ENCODE assay signal across 26 cellular contexts in the genomic region with DNA sequence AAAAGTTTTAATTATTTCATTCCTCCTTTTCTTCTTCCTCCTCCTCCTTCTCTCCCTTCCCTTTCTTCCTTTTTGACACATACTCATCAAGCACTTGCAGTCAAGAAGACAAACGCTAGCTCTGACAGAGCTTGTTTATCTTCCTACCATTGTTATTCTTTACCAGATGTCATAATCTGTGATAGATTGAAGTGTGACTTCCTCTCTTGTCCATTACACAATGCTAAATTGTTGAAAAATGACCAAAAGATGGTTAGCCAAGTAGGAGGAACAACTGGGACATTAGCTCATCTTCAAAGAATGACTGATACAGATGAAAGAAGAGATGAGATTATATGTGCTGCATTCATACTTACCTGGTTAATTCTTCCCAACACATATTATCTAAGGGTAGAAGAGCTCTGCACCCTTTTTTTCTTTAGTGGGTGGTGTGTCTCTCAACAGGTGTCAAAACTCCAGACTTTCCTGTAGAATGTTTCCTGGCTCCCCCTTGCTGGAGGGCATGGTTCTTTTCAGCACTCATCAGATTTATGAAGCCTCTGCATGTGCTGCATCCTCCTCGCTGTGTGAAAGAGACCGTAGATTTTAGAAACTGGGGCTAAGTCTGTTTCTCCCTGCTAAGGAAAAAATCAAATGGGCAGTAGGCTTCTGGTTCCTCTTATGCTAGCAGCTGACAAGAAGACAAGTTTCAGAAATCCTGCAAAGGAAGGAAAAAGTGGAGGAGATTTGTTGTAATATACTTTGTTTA.
DNase-seq lines count a peak whose midpoint lies in the region; ATAC-seq, FAIRE-seq and TF ChIP-seq lines count a peak whose summit lies in the region.
"Had no signal": no experiment of that assay in that cellular context is flagged by ENCODE, and none has a peak within 500 bp of the region (broad histone marks: within the 10 kb centered on the region; RNA-seq: fewer than 3 reads in every experiment).

No MANE protein-coding gene starts in this region.

- peak in 1 of 2 experiments; percentile 9 for DNase-seq in A549 (ENCODE audit: low read depth in 1 of 2, low spot score in 1 of 2)
- DNase-seq in GM23338 (ENCODE audit: low spot score): no peak
- DNase-seq in dermis microvascular lymphatic vessel endothelial cell (ENCODE audit: low read depth in 2 of 2): peak; percentile 51 to 75
- peak; percentile 60 to 62 for DNase-seq in lung microvascular endothelial cell (ENCODE audit: low read depth in 2 of 2)
- DNase-seq in LoVo (ENCODE audit: low spot score): no peak
- no peak for DNase-seq in stimulated activated CD4-positive, alpha-beta T cell treated with anti-CD3 and anti-CD28 coated beads, Interleukin-12 subunit alpha, Interleukin-12 subunit beta, amount 100 ng/mL, for 4 hours
- DNase-seq in stomach: no peak
- DNase-seq: activated CD4-positive, alpha-beta memory T cell treated with anti-CD3 and anti-CD28 coated beads for 36 hours; activated naive CD4-positive, alpha-beta T cell treated with anti-CD3 and anti-CD28 coated beads for 36 hours; activated T-cell treated with anti-CD3 and anti-CD28 coated beads, Interleukin-2, amount 50 U/mL, for 1 hour; aorta; DMS79; heart right ventricle; NCI-H2081; NCI-H524 treated with DMSO at 0.1 percent for 48 hours; SHP77; stimulated activated CD4-positive, alpha-beta T cell treated with anti-CD3 and anti-CD28 coated beads, Interleukin-15, amount 100 ng/mL, for 24 hours; stimulated activated naive B cell treated with anti-CD40 and anti-IgM and Interleukin-4, amounts not matched to agents 10 μg/mL and 1 μg/mL and 100 μg/mL, for 72 hours; T-helper 2 cell; transverse colon; WERI-Rb-1 had no signal

- H3K36me3 ChIP-seq in GM23338 (ENCODE audit: insufficient read depth) (no peaks in the 10 kb centered on the region), stomach (no peaks in the 10 kb centered on the region)
- H3K36me3 ChIP-seq: HAP-1, heart right ventricle, transverse colon, WERI-Rb-1 had no signal

- no peak overlapping the region for H3K27ac Mint-ChIP-seq in GM23338
- H3K27ac Mint-ChIP-seq: activated CD4-positive, alpha-beta memory T cell treated with anti-CD3 and anti-CD28 coated beads for 36 hours; activated naive CD4-positive, alpha-beta T cell treated with anti-CD3 and anti-CD28 coated beads for 36 hours; IgD-negative memory B cell; mesothelial cell of epicardium; stimulated activated naive B cell treated with anti-CD40 and anti-IgM and Interleukin-4, amounts not matched to agents 10 μg/mL and 1 μg/mL and 100 μg/mL, for 72 hours had no signal

- H3K27me3 ChIP-seq in GM23338 (ENCODE audit: insufficient read depth) (no peaks in the 10 kb centered on the region), stomach (no peaks in the 10 kb centered on the region)
- H3K27me3 ChIP-seq: heart right ventricle, transverse colon had no signal

- H3K27ac ChIP-seq in A549 (peak overlapping the region in 1 of 2 experiments; percentile 1; a peak in 1 of 6 replicates), GM23338 (ENCODE audit: low read depth) (no peak overlapping the region), stomach (no peak overlapping the region)
- H3K27ac ChIP-seq: WERI-Rb-1 had no signal

- peak overlapping the region; percentile 7; the same call in 1 of the 3 replicates for H3K4me2 ChIP-seq in A549
- no peak overlapping the region for H3K4me2 ChIP-seq in GM23338

- TF ChIP-seq CTCF in A549 (IDR thresholded peaks at IDR 0.05): no peak
- no peak for TF ChIP-seq CTCF in GM23338 (conservative IDR thresholded peaks at IDR 0.05; ENCODE audit: low read depth in 2 of 2)
- no peak for TF ChIP-seq CTCF in stomach (IDR thresholded peaks at IDR 0.05)

- H3K4me1 Mint-ChIP-seq in GM23338: no peaks in the 10 kb centered on the region
- H3K4me1 Mint-ChIP-seq: IgD-negative memory B cell; stimulated activated naive B cell treated with anti-CD40 and anti-IgM and Interleukin-4, amounts not matched to agents 10 μg/mL and 1 μg/mL and 100 μg/mL, for 72 hours had no signal

- no peak overlapping the region for H3K4me3 Mint-ChIP-seq in GM23338
- H3K4me3 Mint-ChIP-seq: activated CD4-positive, alpha-beta memory T cell treated with anti-CD3 and anti-CD28 coated beads for 36 hours; activated naive CD4-positive, alpha-beta T cell treated with anti-CD3 and anti-CD28 coated beads for 36 hours; IgD-negative memory B cell; mesothelial cell of epicardium; neural crest cell; stimulated activated naive B cell treated with anti-CD40 and anti-IgM and Interleukin-4, amounts not matched to agents 10 μg/mL and 1 μg/mL and 100 μg/mL, for 72 hours had no signal

- no peaks in the 10 kb centered on the region for H3K9me3 Mint-ChIP-seq in GM23338
- H3K9me3 Mint-ChIP-seq: activated CD4-positive, alpha-beta memory T cell treated with anti-CD3 and anti-CD28 coated beads for 36 hours; activated naive CD4-positive, alpha-beta T cell treated with anti-CD3 and anti-CD28 coated beads for 36 hours had no signal

- ATAC-seq in A549 (no peak), GM23338 (no peak), GM18907 (IDR thresholded peaks at IDR 0.05; ENCODE audit: unreplicated experiment) (no peak)
- ATAC-seq: stimulated activated naive B cell treated with anti-CD40 and anti-IgM and Interleukin-4, amounts not matched to agents 10 μg/mL and 1 μg/mL and 100 μg/mL, for 72 hours had no signal

- H3K27me3 Mint-ChIP-seq in GM23338 (ENCODE audit: insufficient read depth, low read depth, poor library complexity): peaks cover 2% of the 10 kb centered on the region
- H3K27me3 Mint-ChIP-seq: activated CD4-positive, alpha-beta memory T cell treated with anti-CD3 and anti-CD28 coated beads for 36 hours; IgD-negative memory B cell had no signal

- H3K36me3 Mint-ChIP-seq in GM23338 (ENCODE audit: low read depth): no peaks in the 10 kb centered on the region
- H3K36me3 Mint-ChIP-seq: activated CD4-positive, alpha-beta memory T cell treated with anti-CD3 and anti-CD28 coated beads for 36 hours; IgD-negative memory B cell; mesothelial cell of epicardium; stimulated activated naive B cell treated with anti-CD40 and anti-IgM and Interleukin-4, amounts not matched to agents 10 μg/mL and 1 μg/mL and 100 μg/mL, for 72 hours had no signal

- H3K4me3 ChIP-seq in A549 (no peak overlapping the region), GM23338 (no peak overlapping the region), stomach (no peak overlapping the region)
- H3K4me3 ChIP-seq: HAP-1, heart right ventricle, transverse colon had no signal

- H3K79me2 ChIP-seq in GM23338 (replicated peaks; ENCODE audit: insufficient read depth): no peaks in the 10 kb centered on the region

- no peak for TF ChIP-seq RAD21 in A549 (conservative IDR thresholded peaks at IDR 0.05 in 1 of 2, IDR thresholded peaks at IDR 0.05 in 1 of 2)

- POLR2A ChIA-PET in A549 (lab: Yijun Ruan, JAX): interaction anchor here (1.1 kb wide), 1 partner anchor 265 kb away, joined by 4 read pairs; the partner anchor contains the start of gene FRMD6

- TF ChIP-seq POLR2A in A549 (IDR thresholded peaks at IDR 0.05; ENCODE audit: low read length): no peak
- TF ChIP-seq POLR2A in stomach (IDR thresholded peaks at IDR 0.05): no peak

- H3K4me1 ChIP-seq in A549: peaks cover 10% of the 10 kb centered on the region; the same call in 2 of the 3 replicates
- H3K4me1 ChIP-seq in GM23338 (ENCODE audit: insufficient read depth): no peaks in the 10 kb centered on the region
- H3K4me1 ChIP-seq in stomach: no peaks in the 10 kb centered on the region
- H3K4me1 ChIP-seq: HAP-1, transverse colon had no signal

- H3F3A ChIP-seq in GM23338 (replicated peaks; ENCODE audit: low read depth): no peaks in the 10 kb centered on the region

- no peaks in the 10 kb centered on the region for H4K20me1 ChIP-seq in GM23338 (replicated peaks; ENCODE audit: insufficient read depth)

- no peak for TF ChIP-seq EP300 in A549 (IDR thresholded peaks at IDR 0.05)
- TF ChIP-seq EP300 in stomach (IDR thresholded peaks at IDR 0.05): no peak

- WGBS in A549 (ENCODE audit: missing lambda C conversion rate): 63% methylated on average over 3 of the region's 3 CpGs
- WGBS in stomach, 5 donors: 64 to 76% (median 68%) methylated on average over 3 of the region's 3 CpGs

- FAIRE-seq in A549 (lab: Jason Lieb, UNC): no peak

- peak overlapping the region; percentile 43; the same call in 1 of the 2 replicates for H2AFZ ChIP-seq in GM23338

- intact Hi-C loops in stomach (cut with DNase I; ENCODE audit: low total_unique reads): no loop called here

- H3K9me3 ChIP-seq in A549: no peaks in the 10 kb centered on the region
- no peaks in the 10 kb centered on the region for H3K9me3 ChIP-seq in stomach
- H3K9me3 ChIP-seq: HAP-1, heart right ventricle, transverse colon had no signal

- no peaks in the 10 kb centered on the region for H3K9me2 ChIP-seq in GM23338 (ENCODE audit: insufficient read depth)

- CTCF ChIA-PET in A549 (lab: Yijun Ruan, JAX): interaction anchor here (0.7 to 2.0 kb wide), 4 partner anchors 8 to 389 kb away, joined by 3 to 11 read pairs (median 5); no protein-coding TSS in a partner anchor

TF ChIP-seq in A549, 52 proteins besides CTCF, POLR2A, EP300 and RAD21 (continues in another document):
- TF ChIP-seq MAZ (IDR thresholded peaks at IDR 0.05; ENCODE audit: borderline replicate concordance, low read depth, low read length) (no peak), POLR2AphosphoS2 (conservative IDR thresholded peaks at IDR 0.05; ENCODE audit: low read length) (no peak), ATOH8 (CRISPR knock-in tag; IDR thresholded peaks at IDR 0.05; ENCODE audit: low read depth) (no peak), JUNB (IDR thresholded peaks at IDR 0.05) (peak; percentile 21; the same call in 1 of the 2 replicates), EHMT2 (IDR thresholded peaks at IDR 0.05; ENCODE audit: low read depth) (no peak)

Comparison
In these comparisons a context has a peak if more than half of its experiments do, and no peak if none do; other contexts are left out.
1. DNase-seq: peak in dermis microvascular lymphatic vessel endothelial cell (2 of 2) and lung microvascular endothelial cell (2 of 2); none in GM23338 (single experiment), LoVo (single experiment), stimulated activated CD4-positive, alpha-beta T cell treated with anti-CD3 and anti-CD28 coated beads, Interleukin-12 subunit alpha, Interleukin-12 subunit beta, amount 100 ng/mL, for 4 hours (single experiment) and stomach (single experiment).